ENCODE assay signal across 3 cellular contexts in genomic region chr5:6584727-6585126, GRCh38.
TF ChIP-seq lines count a peak whose summit lies in the region.

No MANE protein-coding gene starts in this region.

TF ChIP-seq in SK-N-SH, 30 proteins besides CTCF, POLR2A, EP300 and RAD21 (continued from another document):
- TF ChIP-seq PBX3 (IDR thresholded peaks at IDR 0.05), result no peak

TF ChIP-seq in SK-N-SH treated with all-trans-retinoic acid at 6 μM for 48 hours, 23 proteins besides CTCF, POLR2A, EP300 and RAD21 (continued from another document):
- TF ChIP-seq TOX (CRISPR knock-in tag; IDR thresholded peaks at IDR 0.05; ENCODE audit: borderline replicate concordance), result no peak
- no peak for TF ChIP-seq SNAI2 (CRISPR knock-in tag; IDR thresholded peaks at IDR 0.05)
- TF ChIP-seq CSDC2 (CRISPR knock-in tag; IDR thresholded peaks at IDR 0.05), result no peak
- no peak for TF ChIP-seq ESRRG (CRISPR knock-in tag; IDR thresholded peaks at IDR 0.05)
- TF ChIP-seq OSR1 (CRISPR knock-in tag; IDR thresholded peaks at IDR 0.05), result no peak
- no peak for TF ChIP-seq PATZ1 (CRISPR knock-in tag; IDR thresholded peaks at IDR 0.05; ENCODE audit: borderline replicate concordance)
- no peak for TF ChIP-seq TSHZ2 (CRISPR knock-in tag; IDR thresholded peaks at IDR 0.05)
- TF ChIP-seq ZFP3 (CRISPR knock-in tag; IDR thresholded peaks at IDR 0.05), result no peak
- TF ChIP-seq ZNF8 (CRISPR knock-in tag; IDR thresholded peaks at IDR 0.05), result no peak
- no peak for TF ChIP-seq GLIS3 (CRISPR knock-in tag; IDR thresholded peaks at IDR 0.05)
- TF ChIP-seq ZNF565 (CRISPR knock-in tag; conservative IDR thresholded peaks at IDR 0.05; ENCODE audit: low read depth), result no peak
- TF ChIP-seq CREB5 (CRISPR knock-in tag; IDR thresholded peaks at IDR 0.05; ENCODE audit: low read depth), result no peak
- no peak for TF ChIP-seq ZNF70 (CRISPR knock-in tag; IDR thresholded peaks at IDR 0.05)
- no peak for TF ChIP-seq POU6F1 (CRISPR knock-in tag; IDR thresholded peaks at IDR 0.05; ENCODE audit: borderline replicate concordance, low read depth)
- TF ChIP-seq ZFP30 (CRISPR knock-in tag; IDR thresholded peaks at IDR 0.05), result no peak
- no peak for TF ChIP-seq TCF4 (CRISPR knock-in tag; IDR thresholded peaks at IDR 0.05; ENCODE audit: borderline replicate concordance)
- no peak for TF ChIP-seq RARB (CRISPR knock-in tag; IDR thresholded peaks at IDR 0.05)
- no peak for TF ChIP-seq ZC3H10 (CRISPR knock-in tag; IDR thresholded peaks at IDR 0.05)

TF ChIP-seq in WTC11, 78 proteins besides CTCF, POLR2A, EP300 and RAD21 (continued from another document):
- TF ChIP-seq MLX (CRISPR knock-in tag; IDR thresholded peaks at IDR 0.05) (no peak), TEAD1 (CRISPR knock-in tag; IDR thresholded peaks at IDR 0.05) (no peak), ZNF425 (CRISPR knock-in tag; conservative IDR thresholded peaks at IDR 0.05) (no peak), AFF4 (CRISPR knock-in tag; IDR thresholded peaks at IDR 0.05; ENCODE audit: borderline replicate concordance) (no peak), IRF2 (CRISPR knock-in tag; IDR thresholded peaks at IDR 0.05; ENCODE audit: borderline replicate concordance, low read depth) (no peak), GTF2I (CRISPR knock-in tag; conservative IDR thresholded peaks at IDR 0.05) (no peak), AR (CRISPR knock-in tag; IDR thresholded peaks at IDR 0.05) (no peak), STAT6 (CRISPR knock-in tag; conservative IDR thresholded peaks at IDR 0.05; ENCODE audit: low read depth) (no peak)
